In the genomic region with DNA sequence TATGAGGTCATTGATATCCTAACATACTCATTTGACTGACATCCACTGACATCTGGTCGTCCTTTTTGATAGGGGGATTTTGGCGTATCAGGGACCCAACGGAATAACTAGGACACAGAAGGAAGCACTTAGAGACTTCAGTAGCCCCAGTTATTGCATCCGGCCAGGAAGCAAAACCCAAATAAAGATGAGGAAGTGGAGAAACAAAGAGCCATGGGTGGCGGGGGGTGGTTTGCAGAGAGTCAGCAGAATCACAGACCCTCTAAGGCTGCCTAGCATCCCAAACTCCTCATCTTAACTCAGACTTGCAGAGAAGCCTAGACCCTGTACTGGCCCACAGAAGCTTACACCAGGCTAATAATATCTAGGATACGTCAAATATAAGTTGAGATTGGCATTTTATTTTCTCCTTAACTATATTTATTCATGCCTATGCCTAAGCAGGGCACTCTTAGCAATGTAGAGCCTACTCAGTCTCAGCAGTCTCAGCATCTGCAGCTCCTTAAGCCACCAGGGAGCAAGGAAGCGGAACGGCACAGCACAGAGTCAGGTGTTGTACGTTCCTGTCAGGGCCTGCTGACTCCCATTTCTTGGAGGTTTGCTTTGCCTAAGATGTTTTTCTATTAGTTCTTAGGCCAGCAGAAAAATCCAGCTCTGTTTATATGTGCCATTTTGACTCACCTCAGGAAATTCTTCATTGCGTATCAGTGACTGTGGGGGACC, we compare ENCODE assay signal across 25 cellular contexts. TPM values are rescaled to one million over a fixed set of nuclear protein-coding genes. Genes with fewer than 3 reads are reported as not detected.
DNase-seq lines count a peak whose midpoint lies in the region; ATAC-seq and TF ChIP-seq lines count a peak whose summit lies in the region.
"Had no signal": no experiment of that assay in that cellular context is flagged by ENCODE, and none has a peak within 500 bp of the region (broad histone marks: within the 10 kb centered on the region; RNA-seq: fewer than 3 reads in every experiment).

No MANE protein-coding gene starts in this region.

- H3K27me3 Mint-ChIP-seq in mesothelial cell of epicardium (ENCODE audit: low read depth) = peaks cover 91% of the 10 kb centered on the region

- no peaks in the 10 kb centered on the region for H3K36me3 Mint-ChIP-seq in mesothelial cell of epicardium
- H3K36me3 Mint-ChIP-seq: CD8-positive, alpha-beta T cell had no signal

- DNase-seq in NOMO-1 (lab: John Stamatoyannopoulos, UW; ENCODE audit: unreplicated experiment in 2 of 2) (peak; percentile 7 to 18), NOMO-1 treated with dmso at 0.1 percent for 144 hours (lab: John Stamatoyannopoulos, UW; ENCODE audit: unreplicated experiment) (no peak), MV-4-11 (lab: John Stamatoyannopoulos, UW) (peak; percentile 10), left kidney (ENCODE audit: low read depth, low spot score) (peak; percentile 47), heart right ventricle (no peak), mesothelial cell of epicardium (ENCODE audit: low spot score in 2 of 2, unreplicated experiment in 2 of 2) (no peak)
- DNase-seq: C1 segment of cervical spinal cord; Caco-2; CD8-positive, alpha-beta T cell; GF-D8; Karpas-422; NCI-H1105 treated with DMSO at 0.1 percent for 48 hours; NCI-H146; NCI-H1930; NCI-H2107; NCI-H446 treated with DMSO at 0.1 percent for 48 hours; NCI-H526; OCI-M1; Peyer's patch; SHP77 treated with DMSO at 0.1 percent for 48 hours; T-helper 1 cell had no signal

- TF ChIP-seq CTCF in heart right ventricle (IDR thresholded peaks at IDR 0.05) (no peak), mesothelial cell of epicardium (IDR thresholded peaks at IDR 0.05; ENCODE audit: unreplicated experiment) (no peak)

- no peak for ATAC-seq in heart right ventricle
- ATAC-seq in GM21786 (IDR thresholded peaks at IDR 0.05; ENCODE audit: unreplicated experiment) = no peak
- ATAC-seq: CD8-positive, alpha-beta T cell; HCT116 had no signal

- intact Hi-C loops in heart right ventricle (cut with DNase I) = no loop called here

- H3K4me3 ChIP-seq in heart right ventricle = no peak overlapping the region
- H3K4me3 ChIP-seq: Peyer's patch had no signal

- no peaks in the 10 kb centered on the region for H3K9me3 ChIP-seq in heart right ventricle
- H3K9me3 ChIP-seq: Caco-2, Peyer's patch had no signal

- no peaks in the 10 kb centered on the region for H3K9me3 Mint-ChIP-seq in mesothelial cell of epicardium
- H3K9me3 Mint-ChIP-seq: CD8-positive, alpha-beta T cell had no signal

- peaks cover 16% of the 10 kb centered on the region for H3K4me1 Mint-ChIP-seq in mesothelial cell of epicardium

- H3K27ac Mint-ChIP-seq in mesothelial cell of epicardium = no peak overlapping the region
- H3K27ac Mint-ChIP-seq: CD8-positive, alpha-beta T cell had no signal

- no peaks in the 10 kb centered on the region for H3K4me1 ChIP-seq in heart right ventricle
- H3K4me1 ChIP-seq: Caco-2, Peyer's patch had no signal

- no peak overlapping the region for H3K27ac ChIP-seq in heart right ventricle
- H3K27ac ChIP-seq: HL-60, Peyer's patch had no signal

- H3K4me3 Mint-ChIP-seq in mesothelial cell of epicardium = no peak overlapping the region
- H3K4me3 Mint-ChIP-seq: CD8-positive, alpha-beta T cell had no signal

- 65 to 67% methylated on average over 10 of the region's 10 CpGs for WGBS in heart right ventricle, 2 donors

- H3K27me3 ChIP-seq in heart right ventricle = peaks cover 0 to 61% (median 47%) of the 10 kb centered on the region in 7 donors
- H3K27me3 ChIP-seq: Peyer's patch had no signal

- H3K36me3 ChIP-seq in heart right ventricle = no peaks in the 10 kb centered on the region
- H3K36me3 ChIP-seq: Peyer's patch had no signal

RNA-seq across cellular contexts. Expression of gene KCNA1, which starts 45.1 kb away (rescaled TPM):
- total RNA-seq in heart right ventricle (under 1 TPM in 1 of 10 donors, not detected in 9; 0.22 TPM), mesothelial cell of epicardium (not detected in 3 replicates)
- not detected for polyA plus RNA-seq in heart right ventricle
- total RNA-seq: Caco-2; CD8-positive, alpha-beta T cell; Peyer's patch had no signal
- polyA plus RNA-seq: AG04450 had no signal

Comparison
In these comparisons a context has a peak if more than half of its experiments do, and no peak if none do; other contexts are left out.
1. DNase-seq: peak in NOMO-1 (2 of 2), MV-4-11 (single experiment) and left kidney (single experiment); none in NOMO-1 treated with dmso at 0.1 percent for 144 hours (single experiment), heart right ventricle (0 of 2) and mesothelial cell of epicardium (0 of 2).